Comparison of ENCODE assay signal across 40 cellular contexts in the genomic region with DNA sequence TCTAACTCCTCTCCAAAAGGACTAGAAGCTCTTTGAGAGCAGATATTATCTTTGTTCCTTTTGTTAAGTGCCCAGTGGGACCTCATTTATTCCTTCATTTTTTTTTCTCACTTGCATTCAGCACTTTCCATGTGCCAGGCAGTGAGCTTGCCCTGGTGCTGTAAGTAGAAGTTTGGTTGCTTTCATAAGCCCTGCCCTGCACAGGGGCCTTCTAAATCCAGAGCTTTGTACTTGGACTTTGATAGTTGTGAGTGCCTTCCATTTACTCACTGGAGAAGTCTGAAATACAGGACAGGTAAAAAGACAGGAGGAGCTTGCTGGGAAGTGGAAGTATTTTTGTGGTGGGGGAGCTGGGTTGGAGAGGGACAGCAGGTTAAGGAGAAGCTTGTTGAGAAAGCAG. TPM values are rescaled to one million over a fixed set of nuclear protein-coding genes. Genes with fewer than 3 reads are reported as not detected.
"Had no signal": no experiment of that assay in that cellular context is flagged by ENCODE, and none has a peak within 500 bp of the region (broad histone marks: within the 10 kb centered on the region; RNA-seq: fewer than 3 reads in every experiment).

No MANE protein-coding gene starts in this region.

- H3K4me1 ChIP-seq: adrenal gland, ascending aorta, breast epithelium had no signal

- H3K27ac ChIP-seq: adrenal gland, ascending aorta, body of pancreas, brain microvascular endothelial cell, breast epithelium, cardiac muscle cell had no signal

- H3K36me3 ChIP-seq: adrenal gland, ascending aorta, brain microvascular endothelial cell, breast epithelium, cardiac muscle cell had no signal

- H3K4me3 ChIP-seq: adrenal gland, ascending aorta, body of pancreas, breast epithelium, cardiac muscle cell had no signal

- ATAC-seq: activated naive CD4-positive, alpha-beta T cell treated with anti-CD3 and anti-CD28 coated beads, Interleukin-2, amount 50 U/mL, for 72 hours; activated naive CD8-positive, alpha-beta T cell treated with anti-CD3 and anti-CD28 coated beads, Interleukin-2, amount 50 U/mL, for 24 hours; activated T-cell treated with anti-CD3 and anti-CD28 coated beads, Interleukin-2, amount 50 U/mL, for 4 hours; activated T-cell treated with anti-CD3 and anti-CD28 coated beads, Interleukin-2, amount 50 U/mL, for 72 hours; activated T-helper 17 cell treated with anti-CD3 and anti-CD28 coated beads, Interleukin-2, amount 50 U/mL, for 72 hours; body of pancreas had no signal

- H3K9me3 ChIP-seq: adrenal gland, ascending aorta, body of pancreas, breast epithelium had no signal

- DNase-seq: activated effector memory CD4-positive, alpha-beta T cell treated with anti-CD3 and anti-CD28 coated beads, Interleukin-2, amount 50 U/mL, for 16 hours; activated effector memory CD4-positive, alpha-beta T cell treated with Interleukin-2 at 50 U/mL for 16 hours; activated gamma-delta T cell; activated gamma-delta T cell treated with Interleukin-2 at 50 U/mL for 16 hours; activated naive CD4-positive, alpha-beta T cell; activated naive CD4-positive, alpha-beta T cell treated with anti-CD3 and anti-CD28 coated beads for 36 hours; activated naive CD4-positive, alpha-beta T cell treated with anti-CD3 and anti-CD28 coated beads, Interleukin-2, amount 10 ng/mL, durations not matched to agents 7 days and 5 days; activated naive CD4-positive, alpha-beta T cell treated with anti-CD3 and anti-CD28 coated beads, Interleukin-2, amount 50 U/mL, for 16 hours; activated naive CD4-positive, alpha-beta T cell treated with Interleukin-2 at 50 U/mL for 16 hours; activated naive CD8-positive, alpha-beta T cell treated with anti-CD3 and anti-CD28 coated beads for 36 hours; activated naive CD8-positive, alpha-beta T cell treated with anti-CD3 and anti-CD28 coated beads, Interleukin-2, amount 10 ng/mL, durations not matched to agents 7 days and 5 days; activated naive CD8-positive, alpha-beta T cell treated with anti-CD3 and anti-CD28 coated beads, Interleukin-2, amount 50 U/mL, for 24 hours; activated T-cell treated with anti-CD3 and anti-CD28 coated beads for 4 hours; activated T-cell treated with anti-CD3 and anti-CD28 coated beads, Interleukin-2, amount 50 U/mL, for 1 hour; activated T-cell treated with anti-CD3 and anti-CD28 coated beads, Interleukin-2, amount 50 U/mL, for 24 hours; activated T-cell treated with anti-CD3 and anti-CD28 coated beads, Interleukin-2, amount 50 U/mL, for 4 hours; activated T-cell treated with anti-CD3 and anti-CD28 coated beads, Interleukin-2, amount 50 U/mL, for 48 hours; activated T-cell treated with anti-CD3 and anti-CD28 coated beads, Interleukin-2, amount 50 U/mL, for 72 hours; adrenal gland; amniotic stem cell; amygdala; anterior cingulate cortex; aorta; body of pancreas; brain microvascular endothelial cell; caudate nucleus; central memory CD4-positive, alpha-beta T cell; cerebellar nuclear complex had no signal

- H3K27me3 ChIP-seq: adrenal gland, ascending aorta, body of pancreas, brain microvascular endothelial cell, breast epithelium, cardiac muscle cell had no signal

RNA-seq across cellular contexts. Expression of a gene that starts 56.7 kb away (rescaled TPM):
- total RNA-seq: activated naive CD4-positive, alpha-beta T cell treated with anti-CD3 and anti-CD28 coated beads for 36 hours; activated naive CD4-positive, alpha-beta T cell treated with anti-CD3 and anti-CD28 coated beads, Interleukin-2, amount 50 U/mL, for 72 hours; activated naive CD8-positive, alpha-beta T cell treated with anti-CD3 and anti-CD28 coated beads for 36 hours; activated naive CD8-positive, alpha-beta T cell treated with anti-CD3 and anti-CD28 coated beads, Interleukin-2, amount 10 ng/mL, durations not matched to agents 7 days and 5 days; activated T-cell treated with anti-CD3 and anti-CD28 coated beads, Interleukin-2, amount 50 U/mL, for 4 hours; activated T-cell treated with anti-CD3 and anti-CD28 coated beads, Interleukin-2, amount 50 U/mL, for 72 hours; activated T-helper 1 cell treated with anti-CD3 and anti-CD28 coated beads, Interleukin-12 subunit alpha, Interleukin-12 subunit beta, Interleukin-2, Interleukin-4 antibody, amounts not matched to agents 30 ng/mL and 10 ng/mL and 1 ng/mL, durations not matched to agents 14 hours and 24 hours and 36 hours; activated T-helper 17 cell treated with anti-CD3 and anti-CD28 coated beads, Interleukin-2, amount 50 U/mL, for 72 hours; activated T-helper 2 cell treated with anti-CD3 and anti-CD28 coated beads, Interferon-gamma antibody, Interleukin-2, Interleukin-4, amounts not matched to agents 10 μg/mL and 5 μg/mL and 100 μg/mL, durations not matched to agents 14 hours and 24 hours and 36 hours; adrenal gland; aorta; ascending aorta; astrocyte; body of pancreas; breast epithelium; bronchial epithelial cell; cardiac muscle cell; cardiac septum; cerebellum had no signal
- polyA plus RNA-seq: adipose tissue, adrenal gland, aorta, cardiac muscle cell had no signal
